11 cellular contexts compared by ENCODE assay signal in genomic region chr10:13614530-13615332, GRCh38. TPM values are rescaled to one million over a fixed set of nuclear protein-coding genes. Genes with fewer than 3 reads are reported as not detected.
DNase-seq lines count a peak whose midpoint lies in the region; ATAC-seq, FAIRE-seq and TF ChIP-seq lines count a peak whose summit lies in the region.
"Had no signal": no experiment of that assay in that cellular context is flagged by ENCODE, and none has a peak within 500 bp of the region (broad histone marks: within the 10 kb centered on the region; RNA-seq: fewer than 3 reads in every experiment).

No MANE protein-coding gene starts in this region.

- H3K36me3 Mint-ChIP-seq in astrocyte (ENCODE audit: low read depth, unreplicated experiment) (peaks cover 9% of the 10 kb centered on the region), T-helper 17 cell (ENCODE audit: low read depth) (peaks cover 21% of the 10 kb centered on the region)

- H3K4me1 Mint-ChIP-seq in astrocyte (ENCODE audit: low read depth, unreplicated experiment) (peaks cover 35% of the 10 kb centered on the region), T-helper 17 cell (peaks cover 5% of the 10 kb centered on the region)

- H3K27me3 ChIP-seq in astrocyte (ENCODE audit: insufficient read depth, low read length) (no peaks in the 10 kb centered on the region), hepatocyte (no peaks in the 10 kb centered on the region)
- H3K27me3 ChIP-seq: colonic mucosa had no signal

- peak overlapping the region; percentile 55 for H3K9ac ChIP-seq in astrocyte (ENCODE audit: low read length)

- no peaks in the 10 kb centered on the region for H3K27me3 Mint-ChIP-seq in astrocyte (ENCODE audit: low read depth, unreplicated experiment)
- H3K27me3 Mint-ChIP-seq in T-helper 17 cell: no peaks in the 10 kb centered on the region

- DNase-seq in HEK293T (ENCODE audit: extremely low spot score): peak; percentile 34
- peak; percentile 88 for DNase-seq in astrocyte (ENCODE audit: low read depth)
- peak; percentile 42 for DNase-seq in hepatocyte (ENCODE audit: low spot score)
- DNase-seq in retinal pigment epithelial cell (ENCODE audit: low read depth): peak; percentile 51
- DNase-seq in T-helper 17 cell: no peak
- no peak for DNase-seq in DMS 273 treated with DMSO at 0.1 percent for 48 hours (lab: John Stamatoyannopoulos, UW)
- DNase-seq: activated T-cell treated with anti-CD3 and anti-CD28 coated beads, Interleukin-2, amount 50 U/mL, for 4 hours; colonic mucosa had no signal

- H2AFZ ChIP-seq in astrocyte (ENCODE audit: low read depth, low read length) (no peak overlapping the region), hepatocyte (no peak overlapping the region)

- no peaks in the 10 kb centered on the region for H3K9me3 ChIP-seq in astrocyte (ENCODE audit: insufficient read depth, low read depth, low read length)
- no peaks in the 10 kb centered on the region for H3K9me3 ChIP-seq in hepatocyte (ENCODE audit: low read depth)
- no peaks in the 10 kb centered on the region for H3K9me3 ChIP-seq in T-helper 17 cell (ENCODE audit: control insufficient read depth, low read length, poor library complexity, severe bottlenecking)
- H3K9me3 ChIP-seq: colonic mucosa had no signal

- POLR2A ChIA-PET in HEK293T (lab: Yijun Ruan, JAX): no interaction called here

- CTCF ChIA-PET in HEK293T (lab: Yijun Ruan, JAX): interaction anchor here (0.7 kb wide), 2 partner anchors 68 to 265 kb away, joined by 3 to 4 read pairs; no protein-coding TSS in a partner anchor

- no peak overlapping the region for H3K4me3 Mint-ChIP-seq in astrocyte (ENCODE audit: unreplicated experiment)
- no peak overlapping the region for H3K4me3 Mint-ChIP-seq in T-helper 17 cell
- H3K4me3 Mint-ChIP-seq: activated T-cell treated with anti-CD3 and anti-CD28 coated beads, Interleukin-2, amount 50 U/mL, for 4 hours had no signal

- FAIRE-seq in astrocyte (lab: Jason Lieb, UNC): no peak
- FAIRE-seq: HepG2 had no signal

- H3K36me3 ChIP-seq in astrocyte (ENCODE audit: insufficient read depth, low read length) (peaks cover 30% of the 10 kb centered on the region), hepatocyte (replicated peaks; ENCODE audit: insufficient read depth, low read depth) (peaks cover 7% of the 10 kb centered on the region)
- H3K36me3 ChIP-seq: colonic mucosa had no signal

- TF ChIP-seq CTCF in astrocyte (IDR thresholded peaks at IDR 0.05; ENCODE audit: insufficient read depth, low read depth, low read length) (no peak), hepatocyte (IDR thresholded peaks at IDR 0.05; ENCODE audit: poor library complexity) (no peak), retinal pigment epithelial cell (conservative IDR thresholded peaks at IDR 0.05; ENCODE audit: low read depth, low read length) (peak; percentile 36)

- H3K4me1 ChIP-seq in astrocyte (ENCODE audit: insufficient read depth, low read length) (peaks cover 17% of the 10 kb centered on the region), hepatocyte (ENCODE audit: insufficient read depth) (peaks cover 16% of the 10 kb centered on the region)
- H3K4me1 ChIP-seq: colonic mucosa had no signal

- WGBS in hepatocyte (ENCODE audit: low lambda C conversion rate, missing lambda C conversion rate): 50% methylated on average over 8 of the region's 8 CpGs

- H3K79me2 ChIP-seq in astrocyte (ENCODE audit: insufficient read depth, low read length) (no peaks in the 10 kb centered on the region), hepatocyte (no peaks in the 10 kb centered on the region)

- no peaks in the 10 kb centered on the region for H3K9me3 Mint-ChIP-seq in astrocyte (ENCODE audit: unreplicated experiment)
- H3K9me3 Mint-ChIP-seq: activated T-cell treated with anti-CD3 and anti-CD28 coated beads, Interleukin-2, amount 50 U/mL, for 4 hours had no signal

- H3K4me3 ChIP-seq in astrocyte (ENCODE audit: insufficient read depth, low read depth, low read length): no peak overlapping the region
- no peak overlapping the region for H3K4me3 ChIP-seq in hepatocyte
- no peak overlapping the region for H3K4me3 ChIP-seq in retinal pigment epithelial cell (ENCODE audit: low read length)
- H3K4me3 ChIP-seq: colonic mucosa had no signal

- H3K4me2 ChIP-seq in astrocyte (ENCODE audit: low read length) (peak overlapping the region; percentile 37), hepatocyte (no peak overlapping the region)

- H3K27ac Mint-ChIP-seq in astrocyte (ENCODE audit: unreplicated experiment): peak overlapping the region; percentile 89
- no peak overlapping the region for H3K27ac Mint-ChIP-seq in T-helper 17 cell

- H4K20me1 ChIP-seq in astrocyte (ENCODE audit: insufficient read depth, low read length) (no peaks in the 10 kb centered on the region), hepatocyte (ENCODE audit: insufficient read depth, poor library complexity, severe bottlenecking) (no peaks in the 10 kb centered on the region)

- no peaks in the 10 kb centered on the region for H3K9me2 ChIP-seq in hepatocyte (replicated peaks; ENCODE audit: insufficient read depth)

- ATAC-seq in T-helper 17 cell (no peak), HG03095 (IDR thresholded peaks at IDR 0.05; ENCODE audit: unreplicated experiment) (no peak), GM21576 (IDR thresholded peaks at IDR 0.05; ENCODE audit: unreplicated experiment) (no peak)
- ATAC-seq: activated T-cell treated with anti-CD3 and anti-CD28 coated beads, Interleukin-2, amount 50 U/mL, for 4 hours; HepG2 had no signal

- H3K27ac ChIP-seq in astrocyte (ENCODE audit: low read depth, low read length): peak overlapping the region; percentile 39
- peak overlapping the region; percentile 66 for H3K27ac ChIP-seq in hepatocyte
- H3K27ac ChIP-seq: colonic mucosa had no signal

TF ChIP-seq in HEK293T, 16 proteins besides CTCF, POLR2A, EP300 and RAD21:
- peak; percentile 42; the same call in 1 of the 2 replicates for TF ChIP-seq CTBP1 (IDR thresholded peaks at IDR 0.05; ENCODE audit: borderline replicate concordance)
- peak; percentile 93 for TF ChIP-seq PKNOX1 (IDR thresholded peaks at IDR 0.05)
- TF ChIP-seq SP1 (IDR thresholded peaks at IDR 0.05): no peak

RNA-seq across cellular contexts. Expression of gene PRPF18, which starts 28.0 kb away (rescaled TPM):
- total RNA-seq in astrocyte: 18.8 and 21.0 TPM in 2 replicates
- total RNA-seq in hepatocyte: 24.7 and 26.3 TPM in 2 replicates
- polyA plus RNA-seq in hepatocyte: 19.3 and 23.2 TPM in 2 replicates
- 10 to 100 TPM; 23.8 to 30.3 TPM for total RNA-seq in T-helper 17 cell

Comparison
In these comparisons a context has a peak if more than half of its experiments do, and no peak if none do; other contexts are left out.
1. DNase-seq: peak in HEK293T (single experiment), astrocyte (single experiment), hepatocyte (single experiment) and retinal pigment epithelial cell (single experiment); none in T-helper 17 cell (0 of 3) and DMS 273 treated with DMSO at 0.1 percent for 48 hours (single experiment).